In the genomic region with DNA sequence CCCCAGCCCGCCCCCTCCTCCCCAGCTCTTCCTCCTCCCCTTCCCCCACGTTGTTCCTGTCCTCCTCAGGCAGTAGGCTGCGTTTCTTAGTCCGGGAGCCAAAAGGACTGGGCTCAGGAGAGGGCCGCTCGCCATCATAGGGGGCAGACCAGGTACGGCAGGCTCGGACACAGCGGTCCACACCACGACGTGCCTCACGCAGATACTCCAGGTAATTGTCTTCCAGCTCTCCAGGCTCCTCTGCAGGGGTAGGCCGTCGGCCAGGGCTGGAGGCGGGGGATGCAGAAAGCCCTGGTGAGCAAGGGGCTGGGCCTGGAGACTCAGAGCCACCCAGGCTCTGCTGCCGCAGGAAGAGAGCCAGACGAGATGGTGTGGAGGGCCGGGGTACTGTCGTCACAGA, we compare ENCODE assay signal across 24 cellular contexts. TPM values are rescaled to one million over a fixed set of nuclear protein-coding genes. Genes with fewer than 3 reads are reported as not detected.
DNase-seq lines count a peak whose midpoint lies in the region; ATAC-seq and TF ChIP-seq lines count a peak whose summit lies in the region.
"Had no signal": no experiment of that assay in that cellular context is flagged by ENCODE, and none has a peak within 500 bp of the region (broad histone marks: within the 10 kb centered on the region; RNA-seq: fewer than 3 reads in every experiment).

No MANE protein-coding gene starts in this region.

- no peaks in the 10 kb centered on the region for H3K9me3 Mint-ChIP-seq in central memory CD8-positive, alpha-beta T cell
- no peaks in the 10 kb centered on the region for H3K9me3 Mint-ChIP-seq in osteocyte (ENCODE audit: unreplicated experiment)
- H3K9me3 Mint-ChIP-seq: CD14-positive monocyte; CD4-positive, alpha-beta memory T cell; HFFc6 had no signal

- no peak for DNase-seq in RWPE1 (ENCODE audit: low spot score)
- DNase-seq in central memory CD8-positive, alpha-beta T cell (ENCODE audit: low spot score in 2 of 2) = no peak
- peak; percentile 18 for DNase-seq in iPS-NIHi7 (ENCODE audit: extremely low spot score)
- DNase-seq in osteocyte (ENCODE audit: extremely low spot score, unreplicated experiment) = peak; percentile 83
- no peak for DNase-seq in GM19238 (ENCODE audit: insufficient read length, low spot score)
- no peak for DNase-seq in ovary
- DNase-seq: 8988T; CD4-positive, alpha-beta memory T cell; DMS153; DMS79; GDM1; GOT3; H7; HFFc6; IMR-90 had no signal

- no peak for ATAC-seq in central memory CD8-positive, alpha-beta T cell (replicated peaks; ENCODE audit: extremely low read depth, poor library complexity, severe bottlenecking)
- no peak for ATAC-seq in HG03378 (IDR thresholded peaks at IDR 0.05; ENCODE audit: unreplicated experiment)
- ATAC-seq: HCT116 had no signal

- CTCF ChIA-PET in RWPE1 (lab: Yijun Ruan, JAX) = interaction anchor here (0.6 kb wide), 2 partner anchors 146 to 1009 kb away, joined by 4 to 5 read pairs; no protein-coding TSS in a partner anchor

- H3K27me3 Mint-ChIP-seq in central memory CD8-positive, alpha-beta T cell = no peaks in the 10 kb centered on the region
- H3K27me3 Mint-ChIP-seq in osteocyte (ENCODE audit: unreplicated experiment) = no peaks in the 10 kb centered on the region
- H3K27me3 Mint-ChIP-seq: CD4-positive, alpha-beta memory T cell had no signal

- TF ChIP-seq POLR2A in ovary (IDR thresholded peaks at IDR 0.05) = no peak

- no peak for TF ChIP-seq CTCF in RWPE1 (conservative IDR thresholded peaks at IDR 0.05; ENCODE audit: low read depth)
- no peak for TF ChIP-seq CTCF in osteocyte (IDR thresholded peaks at IDR 0.05)
- TF ChIP-seq CTCF in ovary (IDR thresholded peaks at IDR 0.05) = no peak

- H3K4me3 ChIP-seq in ovary = no peak overlapping the region
- H3K4me3 ChIP-seq: BLaER1 had no signal

- no peaks in the 10 kb centered on the region for H3K27me3 ChIP-seq in ovary
- H3K27me3 ChIP-seq: BLaER1 had no signal

- H3K9me3 ChIP-seq in ovary = no peaks in the 10 kb centered on the region
- H3K9me3 ChIP-seq: BLaER1 had no signal

- POLR2A ChIA-PET in RWPE1 (lab: Yijun Ruan, JAX; ENCODE audit: low non-redundant PET) = no interaction called here

- no peaks in the 10 kb centered on the region for H3K4me1 ChIP-seq in ovary (ENCODE audit: insufficient read depth)

- peak overlapping the region; percentile 9 for H3K27ac Mint-ChIP-seq in central memory CD8-positive, alpha-beta T cell (ENCODE audit: low read depth)
- H3K27ac Mint-ChIP-seq in osteocyte (ENCODE audit: unreplicated experiment) = no peak overlapping the region

- H3K4me1 Mint-ChIP-seq in central memory CD8-positive, alpha-beta T cell = peaks cover 16% of the 10 kb centered on the region
- H3K4me1 Mint-ChIP-seq in osteocyte (ENCODE audit: unreplicated experiment) = peaks cover 9% of the 10 kb centered on the region

- no peaks in the 10 kb centered on the region for H3K36me3 ChIP-seq in ovary

- 0 out of 2 replicates have a peak overlapping the region, but pooled peaks have one; percentile 3 for H3K27ac ChIP-seq in RWPE1
- H3K27ac ChIP-seq in ovary = no peak overlapping the region
- H3K27ac ChIP-seq: BLaER1, HL-60 had no signal

- H3K4me3 Mint-ChIP-seq in central memory CD8-positive, alpha-beta T cell = no peak overlapping the region
- no peak overlapping the region for H3K4me3 Mint-ChIP-seq in osteocyte (ENCODE audit: unreplicated experiment)
- H3K4me3 Mint-ChIP-seq: CD14-positive monocyte; CD4-positive, alpha-beta memory T cell; HFFc6 had no signal

- intact Hi-C loops in ovary (cut with DNase I) = no loop called here

- H3K36me3 Mint-ChIP-seq in central memory CD8-positive, alpha-beta T cell (ENCODE audit: insufficient read depth) = peaks cover 42% of the 10 kb centered on the region
- H3K36me3 Mint-ChIP-seq in osteocyte (ENCODE audit: unreplicated experiment) = peaks cover 36% of the 10 kb centered on the region

- TF ChIP-seq EP300 in ovary (IDR thresholded peaks at IDR 0.05) = no peak

- 83 to 91% (median 87%) methylated on average over 18 to 19 of the region's 19 CpGs for WGBS in ovary, 3 donors

RNA-seq across cellular contexts. Expression of a gene that starts 12.4 kb away (rescaled TPM):
- total RNA-seq in osteocyte (not detected in 2 replicates), ovary (not detected)
- polyA plus RNA-seq in ovary = not detected
- total RNA-seq: A673; CD4-positive, alpha-beta memory T cell; Daoy; H7; HFFc6; HT1080; IMR-90 had no signal
- polyA plus RNA-seq: AG04450; CD14-positive monocyte; CD4-positive, alpha-beta memory T cell; IMR-90 had no signal

RNA-seq across cellular contexts. Expression of a gene that starts 16.7 kb away (rescaled TPM):
- total RNA-seq in osteocyte (23.3 and 25.6 TPM in 2 replicates), ovary (10 to 100 TPM; 26.9 to 59.1 (median 35.7) TPM)
- 10 to 100 TPM; 15.9 to 43.8 TPM for polyA plus RNA-seq in ovary

RNA-seq across cellular contexts. Expression of a gene that starts 18.7 kb away (rescaled TPM):
- not detected in 2 replicates for total RNA-seq in osteocyte
- total RNA-seq in ovary = not detected
- not detected for polyA plus RNA-seq in ovary
- total RNA-seq: A673; CD4-positive, alpha-beta memory T cell; Daoy; H7; HFFc6; HT1080; IMR-90 had no signal
- polyA plus RNA-seq: AG04450; CD14-positive monocyte; CD4-positive, alpha-beta memory T cell; IMR-90 had no signal

RNA-seq across cellular contexts. Expression of a gene that starts 21.2 kb away (rescaled TPM):
- not detected in 2 replicates for total RNA-seq in osteocyte
- 1 to 10 TPM in 2 of 7 donors, under 1 TPM in 5; 0.18 to 2.9 (median 0.72) TPM for total RNA-seq in ovary
- polyA plus RNA-seq in ovary = under 1 TPM; 0.10 to 0.38 TPM
- total RNA-seq: A673, Daoy, HFFc6, HT1080 had no signal
- polyA plus RNA-seq: CD14-positive monocyte; CD4-positive, alpha-beta memory T cell had no signal

RNA-seq across cellular contexts. Expression of a gene that starts 41.9 kb away (rescaled TPM):
- total RNA-seq in osteocyte (not detected in 2 replicates), ovary (1 to 10 TPM in 1 of 7 donors, under 1 TPM in 2, not detected in 4; 0.42 to 4.3 (median 0.80) TPM)
- 1 to 10 TPM in 1 of 2 donors, under 1 TPM in 1; 0.35 to 8.1 TPM for polyA plus RNA-seq in ovary
- total RNA-seq: A673; CD4-positive, alpha-beta memory T cell; Daoy; HFFc6; HT1080; IMR-90 had no signal
- polyA plus RNA-seq: AG04450; CD14-positive monocyte; CD4-positive, alpha-beta memory T cell; IMR-90 had no signal

Comparison
In these comparisons a context has a peak if more than half of its experiments do, and no peak if none do; other contexts are left out.
1. DNase-seq: peak in iPS-NIHi7 (single experiment) and osteocyte (single experiment); none in RWPE1 (single experiment), central memory CD8-positive, alpha-beta T cell (0 of 2), GM19238 (single experiment) and ovary (0 of 5).